Comparison of ENCODE assay signal across 29 cellular contexts in the genomic region with DNA sequence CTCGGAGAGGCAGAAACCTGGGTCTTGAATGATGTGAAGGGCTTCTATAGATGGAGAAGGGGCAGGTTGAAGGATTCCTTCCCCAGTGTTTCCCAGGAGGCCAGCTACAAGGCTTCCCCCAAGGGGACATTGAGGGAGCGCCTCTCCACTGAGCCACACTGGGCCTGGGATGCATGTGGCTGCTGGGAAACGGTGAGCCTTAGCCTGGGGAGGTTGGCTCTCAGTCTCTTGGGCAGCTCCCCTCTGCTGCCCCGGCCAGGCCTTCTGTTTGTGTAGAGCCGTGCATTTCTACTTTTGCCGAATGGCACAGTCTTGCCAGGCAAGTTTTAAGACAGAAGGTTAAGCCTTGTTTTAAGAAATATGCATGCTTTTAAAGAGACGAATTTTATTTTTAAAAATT.
"Had no signal": no experiment of that assay in that cellular context is flagged by ENCODE, and none has a peak within 500 bp of the region (broad histone marks: within the 10 kb centered on the region; RNA-seq: fewer than 3 reads in every experiment).

No MANE protein-coding gene starts in this region.

- H3K36me3 ChIP-seq: left lung, lower lobe of right lung, pancreas, prostate gland, stomach, thyroid gland, transverse colon, upper lobe of left lung, vagina had no signal

- DNase-seq: immature natural killer cell; kidney; left colon; left lung; lower lobe of right lung; mammary epithelial cell; mesendoderm; naive B cell; natural killer cell; nephron progenitor cell; pancreas; posterior cingulate gyrus; retina; right cardiac atrium; stimulated activated CD4-positive, alpha-beta T cell treated with anti-CD3 and anti-CD28 coated beads, Interleukin-12 subunit alpha, Interleukin-12 subunit beta, amount 100 ng/mL, for 4 hours; stimulated activated CD4-positive, alpha-beta T cell treated with anti-CD3 and anti-CD28 coated beads, Interleukin-15, amount 100 ng/mL, for 24 hours; stimulated activated CD4-positive, alpha-beta T cell treated with anti-CD3 and anti-CD28 coated beads, Interleukin-2, amount 100 ng/mL, for 24 hours; stimulated activated CD4-positive, alpha-beta T cell treated with anti-CD3 and anti-CD28 coated beads, Interleukin-4, amount 100 ng/mL, for 1 hour; stimulated activated naive B cell treated with anti-CD40 and anti-IgM and Interleukin-4, amounts not matched to agents 10 μg/mL and 1 μg/mL and 100 μg/mL, for 72 hours; stimulated activated naive CD8-positive, alpha-beta T cell treated with anti-CD3 and anti-CD28 coated beads, Interleukin-15, Interleukin-2, amounts not matched to agents 100 U/mL and 50 U/mL, for 24 hours; stomach; testis; thyroid gland; transverse colon; upper lobe of left lung had no signal

- H3K4me1 ChIP-seq: left lung, lower lobe of right lung, pancreas, prostate gland, stomach, testis, thyroid gland, transverse colon, vagina had no signal

- H3K27ac ChIP-seq: left lung, lower lobe of right lung, pancreas, prostate gland, skin epidermis, stomach, testis, thyroid gland, transverse colon, upper lobe of left lung, vagina had no signal

- H3K9me3 ChIP-seq: left lung, lower lobe of right lung, pancreas, prostate gland, testis, thyroid gland, transverse colon, upper lobe of left lung, vagina had no signal

- H3K4me3 ChIP-seq: left lung, lower lobe of right lung, pancreas, prostate gland, skin epidermis, stomach, testis, thyroid gland, transverse colon, upper lobe of left lung, vagina had no signal

- H3K27me3 ChIP-seq: testis, thyroid gland, upper lobe of left lung, vagina had no signal

- ATAC-seq: left colon; left lung; lower lobe of right lung; natural killer cell; pancreas; right cardiac atrium; sciatic nerve; stimulated activated naive B cell treated with anti-CD40 and anti-IgM and Interleukin-4, amounts not matched to agents 10 μg/mL and 1 μg/mL and 100 μg/mL, for 72 hours; stimulated activated naive CD8-positive, alpha-beta T cell treated with anti-CD3 and anti-CD28 coated beads, Interleukin-15, Interleukin-2, amounts not matched to agents 100 U/mL and 50 U/mL, for 24 hours had no signal
